1 cellular context compared by ENCODE assay signal in the genomic region with DNA sequence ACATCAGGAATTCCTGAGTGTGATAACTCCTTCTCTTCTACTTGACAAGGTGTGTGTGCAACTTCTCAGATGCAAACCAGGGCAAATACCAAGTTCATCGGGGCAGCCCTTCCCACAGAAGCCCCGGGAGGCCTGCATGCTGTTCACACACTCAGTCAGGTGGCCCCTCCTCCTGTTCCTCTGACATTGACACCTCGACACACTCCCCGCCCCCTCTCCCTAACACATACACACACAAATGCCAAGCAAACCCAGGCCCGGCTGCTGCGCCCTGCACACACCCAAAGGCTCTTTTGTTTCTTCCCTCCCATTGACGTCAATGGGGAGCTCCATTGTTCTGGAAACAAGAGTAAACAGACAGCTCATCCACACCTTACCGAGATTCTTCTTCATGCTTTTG.
TF ChIP-seq lines count a peak whose summit lies in the region.

No MANE protein-coding gene starts in this region.

TF ChIP-seq in HepG2, 621 proteins besides CTCF, POLR2A, EP300 and RAD21 (continued from another document and continues in another):
- TF ChIP-seq ZBTB25 (CRISPR knock-in tag; IDR thresholded peaks at IDR 0.05) (0 out of 2 replicates have a peak, but pooled peaks have one; percentile 17), TBX3 (IDR thresholded peaks at IDR 0.05; ENCODE audit: borderline replicate concordance) (peak; percentile 84; the same call in 1 of the 2 replicates), ZNF281 (CRISPR knock-in tag; IDR thresholded peaks at IDR 0.05; ENCODE audit: borderline replicate concordance) (peak; percentile 42; the same call in 1 of the 2 replicates), ZBTB38 (CRISPR knock-in tag; IDR thresholded peaks at IDR 0.05) (no peak; the same call in 1 of the 2 replicates), PRMT3 (CRISPR knock-in tag; IDR thresholded peaks at IDR 0.05; ENCODE audit: borderline replicate concordance, low read depth) (no peak), ZNF367 (CRISPR knock-in tag; IDR thresholded peaks at IDR 0.05; ENCODE audit: borderline replicate concordance) (no peak), SALL1 (CRISPR knock-in tag; IDR thresholded peaks at IDR 0.05) (peak; percentile 43; the same call in 1 of the 2 replicates), ZSCAN30 (CRISPR knock-in tag; IDR thresholded peaks at IDR 0.05) (no peak), SAP130 (CRISPR knock-in tag; IDR thresholded peaks at IDR 0.05; ENCODE audit: low read depth) (peak; percentile 66; the same call in 1 of the 2 replicates), NPAS2 (CRISPR knock-in tag; IDR thresholded peaks at IDR 0.05; ENCODE audit: borderline replicate concordance) (no peak), FOXA1 (IDR thresholded peaks at IDR 0.05) (no peak), FOXA1 (CRISPR knock-in tag; IDR thresholded peaks at IDR 0.05) (peak; percentile 53; the same call in 1 of the 2 replicates), BORCS8-MEF2B (CRISPR knock-in tag; IDR thresholded peaks at IDR 0.05) (no peak), CREB1 (IDR thresholded peaks at IDR 0.05) (0 out of 2 replicates have a peak, but pooled peaks have one; percentile 21), CREB1 (CRISPR knock-in tag; IDR thresholded peaks at IDR 0.05) (no peak; the same call in 1 of the 2 replicates), HOXA5 (CRISPR knock-in tag; IDR thresholded peaks at IDR 0.05) (0 out of 2 replicates have a peak, but pooled peaks have one; percentile 56), REL (CRISPR knock-in tag; conservative IDR thresholded peaks at IDR 0.05) (no peak), BHLHE40 (IDR thresholded peaks at IDR 0.05; ENCODE audit: low read length) (no peak), CBX1 (IDR thresholded peaks at IDR 0.05; ENCODE audit: low read depth) (no peak), ZNF569 (CRISPR knock-in tag; IDR thresholded peaks at IDR 0.05; ENCODE audit: borderline replicate concordance) (no peak), MTF2 (CRISPR knock-in tag; IDR thresholded peaks at IDR 0.05; ENCODE audit: borderline replicate concordance) (no peak), CHCHD3 (CRISPR knock-in tag; IDR thresholded peaks at IDR 0.05) (no peak), HOMEZ (CRISPR knock-in tag; IDR thresholded peaks at IDR 0.05; ENCODE audit: low read depth) (0 out of 2 replicates have a peak, but pooled peaks have one; percentile 26), ZBTB20 (CRISPR knock-in tag; IDR thresholded peaks at IDR 0.05; ENCODE audit: borderline replicate concordance, low read depth) (no peak), GFI1 (CRISPR knock-in tag; IDR thresholded peaks at IDR 0.05; ENCODE audit: borderline replicate concordance) (no peak), MIER3 (CRISPR knock-in tag; IDR thresholded peaks at IDR 0.05; ENCODE audit: borderline replicate concordance) (0 out of 2 replicates have a peak, but pooled peaks have one; percentile 22), RELA (CRISPR knock-in tag; IDR thresholded peaks at IDR 0.05) (no peak), REXO4 (CRISPR knock-in tag; IDR thresholded peaks at IDR 0.05; ENCODE audit: borderline replicate concordance) (no peak), ISX (CRISPR knock-in tag; conservative IDR thresholded peaks at IDR 0.05) (no peak), ZNF672 (CRISPR knock-in tag; IDR thresholded peaks at IDR 0.05) (no peak), ZNF800 (CRISPR knock-in tag; IDR thresholded peaks at IDR 0.05) (0 out of 2 replicates have a peak, but pooled peaks have one; percentile 30), GATAD2A (CRISPR knock-in tag; IDR thresholded peaks at IDR 0.05) (peak; percentile 14; the same call in 1 of the 2 replicates), RXRB (CRISPR knock-in tag; IDR thresholded peaks at IDR 0.05; ENCODE audit: borderline replicate concordance) (no peak), TBX2 (CRISPR knock-in tag; IDR thresholded peaks at IDR 0.05; ENCODE audit: borderline replicate concordance) (peak; percentile 73; the same call in 1 of the 2 replicates), ZNF138 (CRISPR knock-in tag; IDR thresholded peaks at IDR 0.05; ENCODE audit: low read depth) (no peak), NFYB (CRISPR knock-in tag; IDR thresholded peaks at IDR 0.05) (no peak), HIVEP1 (CRISPR knock-in tag; IDR thresholded peaks at IDR 0.05) (no peak; the same call in 1 of the 2 replicates), ZNF563 (CRISPR knock-in tag; IDR thresholded peaks at IDR 0.05) (no peak)
- TF ChIP-seq, protein P1, sequence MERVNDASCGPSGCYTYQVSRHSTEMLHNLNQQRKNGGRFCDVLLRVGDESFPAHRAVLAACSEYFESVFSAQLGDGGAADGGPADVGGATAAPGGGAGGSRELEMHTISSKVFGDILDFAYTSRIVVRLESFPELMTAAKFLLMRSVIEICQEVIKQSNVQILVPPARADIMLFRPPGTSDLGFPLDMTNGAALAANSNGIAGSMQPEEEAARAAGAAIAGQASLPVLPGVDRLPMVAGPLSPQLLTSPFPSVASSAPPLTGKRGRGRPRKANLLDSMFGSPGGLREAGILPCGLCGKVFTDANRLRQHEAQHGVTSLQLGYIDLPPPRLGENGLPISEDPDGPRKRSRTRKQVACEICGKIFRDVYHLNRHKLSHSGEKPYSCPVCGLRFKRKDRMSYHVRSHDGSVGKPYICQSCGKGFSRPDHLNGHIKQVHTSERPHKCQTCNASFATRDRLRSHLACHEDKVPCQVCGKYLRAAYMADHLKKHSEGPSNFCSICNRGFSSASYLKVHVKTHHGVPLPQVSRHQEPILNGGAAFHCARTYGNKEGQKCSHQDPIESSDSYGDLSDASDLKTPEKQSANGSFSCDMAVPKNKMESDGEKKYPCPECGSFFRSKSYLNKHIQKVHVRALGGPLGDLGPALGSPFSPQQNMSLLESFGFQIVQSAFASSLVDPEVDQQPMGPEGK (CRISPR knock-in tag; IDR thresholded peaks at IDR 0.05), result peak; percentile 28; the same call in 1 of the 2 replicates
- TF ChIP-seq, protein P2, sequence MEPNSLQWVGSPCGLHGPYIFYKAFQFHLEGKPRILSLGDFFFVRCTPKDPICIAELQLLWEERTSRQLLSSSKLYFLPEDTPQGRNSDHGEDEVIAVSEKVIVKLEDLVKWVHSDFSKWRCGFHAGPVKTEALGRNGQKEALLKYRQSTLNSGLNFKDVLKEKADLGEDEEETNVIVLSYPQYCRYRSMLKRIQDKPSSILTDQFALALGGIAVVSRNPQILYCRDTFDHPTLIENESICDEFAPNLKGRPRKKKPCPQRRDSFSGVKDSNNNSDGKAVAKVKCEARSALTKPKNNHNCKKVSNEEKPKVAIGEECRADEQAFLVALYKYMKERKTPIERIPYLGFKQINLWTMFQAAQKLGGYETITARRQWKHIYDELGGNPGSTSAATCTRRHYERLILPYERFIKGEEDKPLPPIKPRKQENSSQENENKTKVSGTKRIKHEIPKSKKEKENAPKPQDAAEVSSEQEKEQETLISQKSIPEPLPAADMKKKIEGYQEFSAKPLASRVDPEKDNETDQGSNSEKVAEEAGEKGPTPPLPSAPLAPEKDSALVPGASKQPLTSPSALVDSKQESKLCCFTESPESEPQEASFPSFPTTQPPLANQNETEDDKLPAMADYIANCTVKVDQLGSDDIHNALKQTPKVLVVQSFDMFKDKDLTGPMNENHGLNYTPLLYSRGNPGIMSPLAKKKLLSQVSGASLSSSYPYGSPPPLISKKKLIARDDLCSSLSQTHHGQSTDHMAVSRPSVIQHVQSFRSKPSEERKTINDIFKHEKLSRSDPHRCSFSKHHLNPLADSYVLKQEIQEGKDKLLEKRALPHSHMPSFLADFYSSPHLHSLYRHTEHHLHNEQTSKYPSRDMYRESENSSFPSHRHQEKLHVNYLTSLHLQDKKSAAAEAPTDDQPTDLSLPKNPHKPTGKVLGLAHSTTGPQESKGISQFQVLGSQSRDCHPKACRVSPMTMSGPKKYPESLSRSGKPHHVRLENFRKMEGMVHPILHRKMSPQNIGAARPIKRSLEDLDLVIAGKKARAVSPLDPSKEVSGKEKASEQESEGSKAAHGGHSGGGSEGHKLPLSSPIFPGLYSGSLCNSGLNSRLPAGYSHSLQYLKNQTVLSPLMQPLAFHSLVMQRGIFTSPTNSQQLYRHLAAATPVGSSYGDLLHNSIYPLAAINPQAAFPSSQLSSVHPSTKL (CRISPR knock-in tag; IDR thresholded peaks at IDR 0.05), result peak; percentile 46; the same call in 1 of the 2 replicates
- TF ChIP-seq, protein P3, sequence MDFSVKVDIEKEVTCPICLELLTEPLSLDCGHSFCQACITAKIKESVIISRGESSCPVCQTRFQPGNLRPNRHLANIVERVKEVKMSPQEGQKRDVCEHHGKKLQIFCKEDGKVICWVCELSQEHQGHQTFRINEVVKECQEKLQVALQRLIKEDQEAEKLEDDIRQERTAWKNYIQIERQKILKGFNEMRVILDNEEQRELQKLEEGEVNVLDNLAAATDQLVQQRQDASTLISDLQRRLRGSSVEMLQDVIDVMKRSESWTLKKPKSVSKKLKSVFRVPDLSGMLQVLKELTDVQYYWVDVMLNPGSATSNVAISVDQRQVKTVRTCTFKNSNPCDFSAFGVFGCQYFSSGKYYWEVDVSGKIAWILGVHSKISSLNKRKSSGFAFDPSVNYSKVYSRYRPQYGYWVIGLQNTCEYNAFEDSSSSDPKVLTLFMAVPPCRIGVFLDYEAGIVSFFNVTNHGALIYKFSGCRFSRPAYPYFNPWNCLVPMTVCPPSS (IDR thresholded peaks at IDR 0.05), result no peak
- TF ChIP-seq, protein P4, sequence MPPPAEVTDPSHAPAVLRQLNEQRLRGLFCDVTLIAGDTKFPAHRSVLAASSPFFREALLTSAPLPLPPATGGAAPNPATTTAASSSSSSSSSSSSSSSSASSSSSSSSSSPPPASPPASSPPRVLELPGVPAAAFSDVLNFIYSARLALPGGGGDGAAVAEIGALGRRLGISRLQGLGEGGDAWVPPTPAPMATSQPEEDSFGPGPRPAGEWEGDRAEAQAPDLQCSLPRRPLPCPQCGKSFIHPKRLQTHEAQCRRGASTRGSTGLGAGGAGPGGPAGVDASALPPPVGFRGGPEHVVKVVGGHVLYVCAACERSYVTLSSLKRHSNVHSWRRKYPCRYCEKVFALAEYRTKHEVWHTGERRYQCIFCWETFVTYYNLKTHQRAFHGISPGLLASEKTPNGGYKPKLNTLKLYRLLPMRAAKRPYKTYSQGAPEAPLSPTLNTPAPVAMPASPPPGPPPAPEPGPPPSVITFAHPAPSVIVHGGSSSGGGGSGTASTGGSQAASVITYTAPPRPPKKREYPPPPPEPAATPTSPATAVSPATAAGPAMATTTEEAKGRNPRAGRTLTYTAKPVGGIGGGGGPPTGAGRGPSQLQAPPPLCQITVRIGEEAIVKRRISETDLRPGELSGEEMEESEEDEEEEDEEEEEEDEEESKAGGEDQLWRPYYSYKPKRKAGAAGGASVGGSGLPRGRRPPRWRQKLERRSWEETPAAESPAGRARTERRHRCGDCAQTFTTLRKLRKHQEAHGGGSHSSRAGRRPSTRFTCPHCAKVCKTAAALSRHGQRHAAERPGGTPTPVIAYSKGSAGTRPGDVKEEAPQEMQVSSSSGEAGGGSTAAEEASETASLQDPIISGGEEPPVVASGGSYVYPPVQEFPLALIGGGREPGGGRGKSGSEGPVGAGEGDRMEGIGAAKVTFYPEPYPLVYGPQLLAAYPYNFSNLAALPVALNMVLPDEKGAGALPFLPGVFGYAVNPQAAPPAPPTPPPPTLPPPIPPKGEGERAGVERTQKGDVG (CRISPR knock-in tag; IDR thresholded peaks at IDR 0.05; ENCODE audit: borderline replicate concordance), result no peak
